8 cellular contexts compared by ENCODE assay signal in the genomic region with DNA sequence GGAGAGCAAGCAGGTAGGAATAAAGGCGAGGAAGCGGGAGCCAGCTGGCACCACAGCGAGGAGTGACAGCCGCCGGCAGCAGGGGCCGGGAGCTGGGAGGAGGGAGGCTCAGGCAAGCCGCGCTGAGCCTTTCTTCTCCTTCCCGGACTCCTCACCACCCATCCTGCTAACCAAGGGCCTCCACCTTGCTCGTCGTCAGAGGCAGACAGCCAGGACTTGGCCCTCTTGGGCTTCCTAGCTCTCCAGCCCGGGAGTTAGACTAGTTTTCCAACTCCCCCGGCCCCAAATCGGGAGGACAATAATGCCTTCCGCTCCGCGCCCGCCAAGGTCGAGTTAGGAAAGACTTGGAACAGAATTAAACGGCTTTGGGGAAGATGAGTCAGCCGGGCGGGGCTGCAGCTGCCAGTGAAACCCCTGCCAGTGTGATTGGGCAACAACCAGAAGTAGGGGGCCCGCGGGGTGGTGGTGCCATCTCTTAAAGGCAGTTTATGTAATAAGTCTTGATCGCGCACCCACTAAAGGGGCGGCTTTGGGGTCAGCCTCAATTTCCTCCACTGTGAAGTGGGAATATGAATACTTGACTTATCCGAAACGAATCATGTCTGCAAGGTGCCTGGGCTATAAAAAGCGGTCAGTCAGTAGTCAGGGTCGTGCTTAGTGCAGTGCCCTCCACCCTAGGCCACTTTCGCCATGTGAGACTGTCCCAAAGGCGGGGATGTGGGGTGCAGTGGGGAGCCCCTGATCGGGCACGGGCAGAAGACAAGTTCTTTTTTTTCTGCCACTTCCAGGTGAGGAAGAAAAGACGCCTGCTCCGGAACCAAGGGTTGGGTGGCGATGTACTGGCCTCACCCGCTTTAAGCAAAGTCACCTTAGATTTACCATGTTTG. TPM values are rescaled to one million over a fixed set of nuclear protein-coding genes. Genes with fewer than 3 reads are reported as not detected.
DNase-seq lines count a peak whose midpoint lies in the region; ATAC-seq and TF ChIP-seq lines count a peak whose summit lies in the region.

No MANE protein-coding gene starts in this region.

- DNase-seq in Calu3 (peak; percentile 29), LNCaP clone FGC (ENCODE audit: low read depth) (no peak), endothelial cell (ENCODE audit: low spot score) (peak; percentile 3), mucosa of gallbladder (ENCODE audit: low spot score) (peak; percentile 45), tibial artery (peak; percentile 78 to 86)

- H3K27me3 Mint-ChIP-seq in Calu3 (ENCODE audit: unreplicated experiment) (peaks cover 18% of the 10 kb centered on the region), endothelial cell (ENCODE audit: unreplicated experiment) (peaks cover 7% of the 10 kb centered on the region)

- peaks cover 25% of the 10 kb centered on the region for H3K36me3 Mint-ChIP-seq in Calu3 (ENCODE audit: insufficient read depth, unreplicated experiment)
- H3K36me3 Mint-ChIP-seq in endothelial cell (ENCODE audit: low read depth, unreplicated experiment), result no peaks in the 10 kb centered on the region

- H3K9me3 ChIP-seq in tibial artery, result no peaks in the 10 kb centered on the region

- ATAC-seq in GM21717 (IDR thresholded peaks at IDR 0.05; ENCODE audit: unreplicated experiment) (no peak), HG03025 (IDR thresholded peaks at IDR 0.05; ENCODE audit: low FRiP score, unreplicated experiment) (no peak)

- no peaks in the 10 kb centered on the region for H3K36me3 ChIP-seq in tibial artery

- H3K27ac Mint-ChIP-seq in Calu3 (ENCODE audit: unreplicated experiment) (peak overlapping the region; percentile 44), endothelial cell (ENCODE audit: unreplicated experiment) (no peak overlapping the region)

- H3K4me3 Mint-ChIP-seq in Calu3 (ENCODE audit: low read depth, unreplicated experiment), result peak overlapping the region; percentile 70
- peak overlapping the region; percentile 73 for H3K4me3 Mint-ChIP-seq in endothelial cell (ENCODE audit: unreplicated experiment)

- TF ChIP-seq CTCF in Calu3 (IDR thresholded peaks at IDR 0.05; ENCODE audit: unreplicated experiment), result no peak
- no peak for TF ChIP-seq CTCF in LNCaP clone FGC (IDR thresholded peaks at IDR 0.05; ENCODE audit: control insufficient read depth, extremely low read depth, insufficient read depth)
- no peak for TF ChIP-seq CTCF in WI38 (IDR thresholded peaks at IDR 0.05; ENCODE audit: low read depth, low read length)
- no peak for TF ChIP-seq CTCF in endothelial cell (IDR thresholded peaks at IDR 0.05; ENCODE audit: unreplicated experiment)
- no peak for TF ChIP-seq CTCF in tibial artery (IDR thresholded peaks at IDR 0.05)

- H3K4me1 Mint-ChIP-seq in Calu3 (ENCODE audit: low read depth, unreplicated experiment) (peaks cover 9% of the 10 kb centered on the region), endothelial cell (ENCODE audit: unreplicated experiment) (peaks cover 6% of the 10 kb centered on the region)

- H3K27me3 ChIP-seq in tibial artery, result no peaks in the 10 kb centered on the region

- intact Hi-C loops in Calu3 (cut with micrococcal nuclease; ENCODE audit: unreplicated experiment) (no loop called here), tibial artery (cut with DNase I; ENCODE audit: low total_unique reads) (loop anchor here (5.0 kb wide), 1 partner anchor 124 kb away; no protein-coding TSS in a partner anchor)

- peak overlapping the region; percentile 41 to 71 for H3K27ac ChIP-seq in tibial artery

- CTCF ChIA-PET in Calu3 (lab: Charles Lee), result interaction anchor here (1.4 kb wide), 1 partner anchor 126 kb away, joined by 3 read pairs; no protein-coding TSS in a partner anchor

- H3K4me3 ChIP-seq in LNCaP clone FGC (ENCODE audit: low read depth, low read length) (peak overlapping the region; percentile 44; the same call in 1 of the 2 replicates), WI38 (ENCODE audit: low read depth, low read length) (peak overlapping the region; percentile 51), tibial artery (peak overlapping the region; percentile 43 to 52)

- BruUV-seq in Calu3 (replicated peaks; lab: Mats Ljungman, UMichigan), result no TSS peak

- H3K9me3 Mint-ChIP-seq in Calu3 (ENCODE audit: low read depth, unreplicated experiment) (no peaks in the 10 kb centered on the region), endothelial cell (ENCODE audit: unreplicated experiment) (no peaks in the 10 kb centered on the region)

- peaks cover 0 to 15% (median 6%) of the 10 kb centered on the region in 4 donors for H3K4me1 ChIP-seq in tibial artery

RNA-seq across cellular contexts. Expression of gene HSD17B10, which starts 6.7 kb away (rescaled TPM):
- 125 and 127 TPM in 2 replicates for total RNA-seq in Calu3 (2022)
- total RNA-seq in endothelial cell (ENCODE audit: unreplicated experiment), result 81.1 TPM
- total RNA-seq in mucosa of gallbladder, result 71.5 TPM

RNA-seq across cellular contexts. Expression of gene RIBC1, which starts 18.2 kb away (rescaled TPM):
- total RNA-seq in Calu3 (2022), result 1.2 and 1.6 TPM in 2 replicates
- 0.97 TPM for total RNA-seq in endothelial cell (ENCODE audit: unreplicated experiment)
- 2.6 TPM for total RNA-seq in mucosa of gallbladder

RNA-seq across cellular contexts. Expression of gene SMC1A, which starts 18.4 kb away (rescaled TPM):
- total RNA-seq in Calu3 (2022) (91.5 and 100 TPM in 2 replicates), endothelial cell (ENCODE audit: unreplicated experiment) (55.6 TPM), mucosa of gallbladder (65.6 TPM)
